7 cellular contexts compared by ENCODE assay signal in the genomic region with DNA sequence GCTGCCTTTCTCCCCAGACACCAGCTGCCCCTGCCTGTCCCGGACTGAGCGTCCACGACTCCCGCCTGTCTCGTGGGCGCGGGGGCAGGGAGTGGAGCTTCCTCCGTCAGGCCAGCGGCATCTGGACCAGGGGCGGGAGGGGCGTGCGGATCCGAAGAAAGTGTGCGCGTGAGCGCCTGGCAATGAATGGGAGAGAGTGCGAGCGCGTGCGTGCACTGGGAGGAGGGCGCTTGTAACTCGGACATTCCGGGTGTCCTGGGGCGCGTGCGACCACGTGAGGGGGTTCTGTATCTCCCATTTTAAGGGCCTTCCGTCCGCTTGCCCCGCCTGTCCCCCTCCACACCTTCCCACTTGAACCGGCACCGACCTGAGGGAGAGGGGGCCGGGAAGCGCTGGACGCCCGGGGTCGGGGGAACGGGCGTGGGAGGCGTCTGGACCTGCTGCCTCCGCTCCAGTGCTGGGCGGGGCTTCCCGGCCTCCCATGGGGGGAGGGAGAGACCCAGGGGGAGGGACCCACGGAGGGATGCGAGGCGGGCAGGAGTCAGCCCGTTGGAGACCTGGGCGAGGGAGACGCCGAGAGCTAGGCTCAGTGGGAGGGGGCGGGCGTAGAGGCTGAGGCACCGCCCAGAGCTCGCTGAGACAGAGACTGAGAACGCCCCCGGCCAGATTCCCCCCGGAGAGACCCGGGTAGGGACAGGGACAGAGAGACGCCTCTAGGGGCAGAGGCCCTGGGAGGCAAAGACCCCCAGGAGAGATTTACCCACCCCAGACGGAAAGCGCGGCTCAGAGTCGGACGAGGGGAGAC. TPM values are rescaled to one million over a fixed set of nuclear protein-coding genes. Genes with fewer than 3 reads are reported as not detected.
DNase-seq lines count a peak whose midpoint lies in the region; ATAC-seq, FAIRE-seq and TF ChIP-seq lines count a peak whose summit lies in the region.

A gene with protein sequence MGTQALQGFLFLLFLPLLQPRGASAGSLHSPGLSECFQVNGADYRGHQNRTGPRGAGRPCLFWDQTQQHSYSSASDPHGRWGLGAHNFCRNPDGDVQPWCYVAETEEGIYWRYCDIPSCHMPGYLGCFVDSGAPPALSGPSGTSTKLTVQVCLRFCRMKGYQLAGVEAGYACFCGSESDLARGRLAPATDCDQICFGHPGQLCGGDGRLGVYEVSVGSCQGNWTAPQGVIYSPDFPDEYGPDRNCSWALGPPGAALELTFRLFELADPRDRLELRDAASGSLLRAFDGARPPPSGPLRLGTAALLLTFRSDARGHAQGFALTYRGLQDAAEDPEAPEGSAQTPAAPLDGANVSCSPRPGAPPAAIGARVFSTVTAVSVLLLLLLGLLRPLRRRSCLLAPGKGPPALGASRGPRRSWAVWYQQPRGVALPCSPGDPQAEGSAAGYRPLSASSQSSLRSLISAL (plus strand): TSS at position 665 of the 805 bp plus-strand sequence. CDS start 246 bp downstream, outside the sequence.

- H2AFZ ChIP-seq in Karpas-422 (ENCODE audit: low read length) = peak within 1 kb of the TSS; percentile 74; the same call in 1 of the 2 replicates

- H3K9me3 ChIP-seq in Karpas-422 (ENCODE audit: low read length) (no peaks in the 10 kb centered on the region), pancreas (no peaks in the 10 kb centered on the region)

- H3K79me2 ChIP-seq in Karpas-422 (ENCODE audit: low read length) = no peaks in the 10 kb centered on the region

- H3K9ac ChIP-seq in Karpas-422 (ENCODE audit: low read length) = peak within 1 kb of the TSS; percentile 87

- no peaks in the 10 kb centered on the region for H3K36me3 ChIP-seq in Karpas-422 (ENCODE audit: insufficient read depth, low read length)
- no peaks in the 10 kb centered on the region for H3K36me3 ChIP-seq in pancreas

- intact Hi-C loops in pancreas (cut with DNase I) = no loop called here

- H4K20me1 ChIP-seq in Karpas-422 (ENCODE audit: insufficient read depth, low read depth, low read length) = no peaks in the 10 kb centered on the region

- peak within 1 kb of the TSS; percentile 61 for H3K27ac ChIP-seq in Karpas-422 (ENCODE audit: low read length)
- H3K27ac ChIP-seq in pancreas = no peak within 1 kb of the TSS

- H3K9me2 ChIP-seq in Karpas-422 (replicated peaks; ENCODE audit: insufficient read depth, low read length) = no peaks in the 10 kb centered on the region

- WGBS in pancreas, 2 donors = 1 to 2% methylated on average over 58 to 64 of the region's 64 CpGs

- H3K27me3 ChIP-seq in Karpas-422 (ENCODE audit: low read length) = no peaks in the 10 kb centered on the region
- H3K27me3 ChIP-seq in pancreas = peaks cover 0 to 19% (median 10%) of the 10 kb centered on the region in 4 donors

- H3K4me3 ChIP-seq in Karpas-422 (ENCODE audit: low read length) (peak within 1 kb of the TSS; percentile 79), pancreas (peak within 1 kb of the TSS in 2 of 4 donors; percentile 30 to 43)

- TF ChIP-seq CTCF in pancreas (IDR thresholded peaks at IDR 0.05) = no peak

- DNase-seq in GDM1 (lab: John Stamatoyannopoulos, UW) (peak; percentile 22), Karpas-422 (peak; percentile 87), SW 1271 (lab: John Stamatoyannopoulos, UW) (peak; percentile 70 to 76), pancreas (peak; percentile 30 to 84 (median 43)), superior temporal gyrus (ENCODE audit: extremely low spot score) (no peak)
- DNase-seq in effector CD8-positive, alpha-beta T cell (lab: John Stamatoyannopoulos, UW) = peak; percentile 26

- H3K4me2 ChIP-seq in Karpas-422 (ENCODE audit: low read depth, low read length, poor library complexity, severe bottlenecking) = peak within 1 kb of the TSS; percentile 98

- FAIRE-seq in pancreas (lab: Jason Lieb, UNC) = no peak

- ATAC-seq in pancreas (peak in 1 of 4 donors; percentile 1), HG02938 (IDR thresholded peaks at IDR 0.05; ENCODE audit: unreplicated experiment) (no peak)

- H3K4me1 ChIP-seq in Karpas-422 (ENCODE audit: low read length) = peaks cover 57% of the 10 kb centered on the region
- H3K4me1 ChIP-seq in pancreas = peaks cover 8 to 20% (median 10%) of the 10 kb centered on the region in 3 donors

RNA-seq across cellular contexts. Expression of the gene that starts here (rescaled TPM):
- total RNA-seq in Karpas-422 (2014; rRNA removed; shearing (Covaris generic); ENCODE audit: low replicate concordance) = 3.4 and 8.5 TPM in 2 replicates
- total RNA-seq in pancreas = under 1 TPM in 3 of 6 donors, not detected in 3; 0.09 to 0.32 (median 0.16) TPM
- under 1 TPM; 0.07 to 0.27 TPM for polyA plus RNA-seq in pancreas

Comparison
In these comparisons a context has a peak if more than half of its experiments do, and no peak if none do; other contexts are left out.
1. Peak in DNase-seq in pancreas; RNA of the gene not detected or under 1 TPM.